9 cellular contexts compared by ENCODE assay signal in genomic region chr6:79544939-79545450, GRCh38. TPM values are rescaled to one million over a fixed set of nuclear protein-coding genes. Genes with fewer than 3 reads are reported as not detected.
DNase-seq lines count a peak whose midpoint lies in the region; ATAC-seq lines count a peak whose summit lies in the region.
"Had no signal": no experiment of that assay in that cellular context is flagged by ENCODE, and none has a peak within 500 bp of the region (broad histone marks: within the 10 kb centered on the region; RNA-seq: fewer than 3 reads in every experiment).

No MANE protein-coding gene starts in this region.

- H3K27me3 Mint-ChIP-seq in stimulated activated memory B cell treated with anti-CD40 and anti-IgM and Interleukin-4, amounts not matched to agents 10 μg/mL and 1 μg/mL and 100 μg/mL, for 72 hours = no peaks in the 10 kb centered on the region

- no peaks in the 10 kb centered on the region for H3K9me3 Mint-ChIP-seq in stimulated activated memory B cell treated with anti-CD40 and anti-IgM and Interleukin-4, amounts not matched to agents 10 μg/mL and 1 μg/mL and 100 μg/mL, for 72 hours
- H3K9me3 Mint-ChIP-seq: central memory CD8-positive, alpha-beta T cell had no signal

- no peak overlapping the region for H3K27ac Mint-ChIP-seq in stimulated activated memory B cell treated with anti-CD40 and anti-IgM and Interleukin-4, amounts not matched to agents 10 μg/mL and 1 μg/mL and 100 μg/mL, for 72 hours

- peak overlapping the region; percentile 51 for H3K4me3 Mint-ChIP-seq in stimulated activated memory B cell treated with anti-CD40 and anti-IgM and Interleukin-4, amounts not matched to agents 10 μg/mL and 1 μg/mL and 100 μg/mL, for 72 hours
- H3K4me3 Mint-ChIP-seq: central memory CD8-positive, alpha-beta T cell had no signal

- peaks cover 12% of the 10 kb centered on the region for H3K4me1 Mint-ChIP-seq in stimulated activated memory B cell treated with anti-CD40 and anti-IgM and Interleukin-4, amounts not matched to agents 10 μg/mL and 1 μg/mL and 100 μg/mL, for 72 hours
- H3K4me1 Mint-ChIP-seq: central memory CD8-positive, alpha-beta T cell had no signal

- DNase-seq in ELR (ENCODE audit: low read depth) (peak; percentile 98), HT-29 (ENCODE audit: low spot score) (peak; percentile 94), NOMO-1 treated with DMSO at 0.1 percent for 48 hours (lab: John Stamatoyannopoulos, UW; ENCODE audit: unreplicated experiment) (peak; percentile 99), cerebellar nuclear complex (lab: John Stamatoyannopoulos, UW) (peak; percentile 26 to 73), islet precursor cell (peak; percentile 97)
- DNase-seq in stimulated activated naive CD4-positive, alpha-beta T cell (lab: John Stamatoyannopoulos, UW) = no peak

- H3K36me3 Mint-ChIP-seq in stimulated activated memory B cell treated with anti-CD40 and anti-IgM and Interleukin-4, amounts not matched to agents 10 μg/mL and 1 μg/mL and 100 μg/mL, for 72 hours = no peaks in the 10 kb centered on the region

- ATAC-seq in GM21529 (IDR thresholded peaks at IDR 0.05; ENCODE audit: unreplicated experiment) = peak; percentile 85
- ATAC-seq in stimulated activated memory B cell treated with anti-CD40 and anti-IgM and Interleukin-4, amounts not matched to agents 10 μg/mL and 1 μg/mL and 100 μg/mL, for 72 hours = peak; percentile 69

RNA-seq across cellular contexts. Expression of gene LCA5, which starts 7.8 kb away (rescaled TPM):
- 0.29 and 0.36 TPM in 2 replicates for total RNA-seq in HT-29 (2014; rRNA removed; shearing (Covaris generic))

Comparison
In these comparisons a context has a peak if more than half of its experiments do, and no peak if none do; other contexts are left out.
1. DNase-seq: peak in ELR (single experiment), HT-29 (single experiment), NOMO-1 treated with DMSO at 0.1 percent for 48 hours (single experiment), cerebellar nuclear complex (2 of 2) and islet precursor cell (single experiment); none in stimulated activated naive CD4-positive, alpha-beta T cell (0 of 6).